Comparison of ENCODE assay signal across 29 cellular contexts in genomic region chr6:44892579-44892978, GRCh38.
"Had no signal": no experiment of that assay in that cellular context is flagged by ENCODE, and none has a peak within 500 bp of the region (broad histone marks: within the 10 kb centered on the region; RNA-seq: fewer than 3 reads in every experiment).

No MANE protein-coding gene starts in this region.

- H3K9me3 ChIP-seq: adrenal gland, gastrocnemius medialis had no signal

- H3K27ac Mint-ChIP-seq: activated B cell treated with CpG ODN at 0.5 μM for 24 hours; activated CD8-positive, alpha-beta T cell treated with anti-CD3 and anti-CD28 coated beads for 36 hours; activated naive CD4-positive, alpha-beta T cell treated with anti-CD3 and anti-CD28 coated beads for 36 hours; activated naive CD4-positive, alpha-beta T cell treated with anti-CD3 and anti-CD28 coated beads, Interleukin-2, amount 50 U/mL, for 24 hours; activated naive CD8-positive, alpha-beta T cell treated with anti-CD3 and anti-CD28 coated beads for 36 hours; activated naive CD8-positive, alpha-beta T cell treated with anti-CD3 and anti-CD28 coated beads, Interleukin-2, amount 50 U/mL, for 24 hours; activated T-helper 2 cell treated with anti-CD3 and anti-CD28 coated beads, Interferon-gamma antibody, Interleukin-2, Interleukin-4, amounts not matched to agents 10 μg/mL and 5 μg/mL and 100 μg/mL, durations not matched to agents 14 hours and 24 hours and 36 hours; brain had no signal

- H3K36me3 ChIP-seq: adrenal gland, ascending aorta, gastrocnemius medialis, heart right ventricle, WERI-Rb-1 had no signal

- H3K9me3 Mint-ChIP-seq: activated B cell treated with CpG ODN at 0.5 μM for 24 hours; activated naive CD4-positive, alpha-beta T cell treated with anti-CD3 and anti-CD28 coated beads, Interleukin-2, amount 50 U/mL, for 24 hours had no signal

- H3K4me3 ChIP-seq: adrenal gland, ascending aorta, gastrocnemius medialis, heart right ventricle, hepatocyte had no signal

- H3K4me3 Mint-ChIP-seq: activated B cell treated with CpG ODN at 0.5 μM for 24 hours; activated CD8-positive, alpha-beta T cell treated with anti-CD3 and anti-CD28 coated beads for 36 hours; activated naive CD4-positive, alpha-beta T cell treated with anti-CD3 and anti-CD28 coated beads for 36 hours; activated naive CD4-positive, alpha-beta T cell treated with anti-CD3 and anti-CD28 coated beads, Interleukin-2, amount 50 U/mL, for 24 hours; activated naive CD8-positive, alpha-beta T cell treated with anti-CD3 and anti-CD28 coated beads for 36 hours; activated naive CD8-positive, alpha-beta T cell treated with anti-CD3 and anti-CD28 coated beads, Interleukin-2, amount 50 U/mL, for 24 hours; activated T-cell treated with anti-CD3 and anti-CD28 coated beads, Interleukin-2, amount 50 U/mL, for 4 hours; brain had no signal

- H3K4me1 ChIP-seq: ascending aorta, foreskin keratinocyte, gastrocnemius medialis had no signal

- H3K27me3 ChIP-seq: adrenal gland, ascending aorta, foreskin keratinocyte, gastrocnemius medialis, heart right ventricle, hepatocyte had no signal

- H3K27me3 Mint-ChIP-seq: activated B cell treated with CpG ODN at 0.5 μM for 24 hours; activated CD8-positive, alpha-beta T cell treated with anti-CD3 and anti-CD28 coated beads for 36 hours; activated naive CD4-positive, alpha-beta T cell treated with anti-CD3 and anti-CD28 coated beads, Interleukin-2, amount 50 U/mL, for 24 hours; activated naive CD8-positive, alpha-beta T cell treated with anti-CD3 and anti-CD28 coated beads for 36 hours; activated naive CD8-positive, alpha-beta T cell treated with anti-CD3 and anti-CD28 coated beads, Interleukin-2, amount 50 U/mL, for 24 hours; brain had no signal

- H3K4me1 Mint-ChIP-seq: activated B cell treated with CpG ODN at 0.5 μM for 24 hours; activated naive CD4-positive, alpha-beta T cell treated with anti-CD3 and anti-CD28 coated beads, Interleukin-2, amount 50 U/mL, for 24 hours; activated naive CD8-positive, alpha-beta T cell treated with anti-CD3 and anti-CD28 coated beads, Interleukin-2, amount 50 U/mL, for 24 hours; brain had no signal

- H3K36me3 Mint-ChIP-seq: brain had no signal

- ATAC-seq: activated CD4-positive, CD25-positive, alpha-beta regulatory T cell treated with anti-CD3 and anti-CD28 coated beads, Interleukin-2, amount 50 U/mL, for 24 hours; activated CD8-positive, alpha-beta T cell treated with anti-CD3 and anti-CD28 coated beads for 36 hours; activated naive CD8-positive, alpha-beta T cell treated with anti-CD3 and anti-CD28 coated beads, Interleukin-2, amount 50 U/mL, for 24 hours; activated T-cell treated with anti-CD3 and anti-CD28 coated beads, Interleukin-2, amount 50 U/mL, for 4 hours; esophagus mucosa; foreskin keratinocyte; gastrocnemius medialis had no signal

- H3K27ac ChIP-seq: adrenal gland, ascending aorta, foreskin keratinocyte, gastrocnemius medialis, heart right ventricle, hepatocyte, WERI-Rb-1 had no signal

- DNase-seq: activated B cell treated with CpG ODN at 0.5 μM for 24 hours; activated CD4-positive, alpha-beta T cell treated with anti-CD3 and anti-CD28 coated beads for 48 hours; activated CD4-positive, alpha-beta T cell treated with anti-CD3 and anti-CD28 coated beads, Interleukin-2, amount 50 U/mL, for 1 hour; activated CD4-positive, alpha-beta T cell treated with anti-CD3 and anti-CD28 coated beads, Interleukin-2, amount 50 U/mL, for 48 hours; activated CD8-positive, alpha-beta memory T cell treated with anti-CD3 and anti-CD28 coated beads for 24 hours; activated CD8-positive, alpha-beta T cell treated with anti-CD3 and anti-CD28 coated beads for 36 hours; activated effector memory CD4-positive, alpha-beta T cell treated with anti-CD3 and anti-CD28 coated beads, Interleukin-2, amount 50 U/mL, for 16 hours; activated naive CD4-positive, alpha-beta T cell treated with anti-CD3 and anti-CD28 coated beads for 36 hours; activated naive CD8-positive, alpha-beta T cell treated with anti-CD3 and anti-CD28 coated beads for 36 hours; activated naive CD8-positive, alpha-beta T cell treated with anti-CD3 and anti-CD28 coated beads, Interleukin-2, amount 50 U/mL, for 24 hours; activated T-cell treated with anti-CD3 and anti-CD28 coated beads, Interleukin-2, amount 50 U/mL, for 4 hours; adrenal gland; caudate nucleus; cortex of kidney; dermis blood vessel endothelial cell; effector CD4-positive, alpha-beta T cell; foreskin keratinocyte; gastrocnemius medialis; glutamatergic neuron; heart right ventricle; T-helper 2 cell; WERI-Rb-1 had no signal
